ENCODE assay signal across 19 cellular contexts in genomic region chr3:37903320-37903719, GRCh38. TPM values are rescaled to one million over a fixed set of nuclear protein-coding genes. Genes with fewer than 3 reads are reported as not detected.
DNase-seq lines count a peak whose midpoint lies in the region; ATAC-seq and TF ChIP-seq lines count a peak whose summit lies in the region.
"Had no signal": no experiment of that assay in that cellular context is flagged by ENCODE, and none has a peak within 500 bp of the region (broad histone marks: within the 10 kb centered on the region; RNA-seq: fewer than 3 reads in every experiment).

No MANE protein-coding gene starts in this region.

- H2BK5ac ChIP-seq in mesenchymal stem cell (ENCODE audit: low read depth, low read length, poor library complexity, severe bottlenecking): no peak overlapping the region

- peaks cover 10% of the 10 kb centered on the region for H3K4me1 ChIP-seq in mammary epithelial cell (ENCODE audit: insufficient read depth, low read length)
- peaks cover 9 to 39% of the 10 kb centered on the region in 2 donors for H3K4me1 ChIP-seq in ascending aorta
- peaks cover 27% of the 10 kb centered on the region for H3K4me1 ChIP-seq in mesenchymal stem cell (ENCODE audit: control insufficient read depth, insufficient read depth, low read depth, low read length)
- no peaks in the 10 kb centered on the region for H3K4me1 ChIP-seq in Karpas-422 (ENCODE audit: low read length)

- no peaks in the 10 kb centered on the region for H3K9me3 Mint-ChIP-seq in MCF 10A (ENCODE audit: unreplicated experiment)
- H3K9me3 Mint-ChIP-seq in type B pancreatic cell: no peaks in the 10 kb centered on the region
- H3K9me3 Mint-ChIP-seq: HFFc6 had no signal

- POLR2A ChIA-PET in MCF 10A (lab: Yijun Ruan, JAX): no interaction called here

- H3K79me2 ChIP-seq in mammary epithelial cell (ENCODE audit: insufficient read depth, low read length): peaks cover 97% of the 10 kb centered on the region
- H3K79me2 ChIP-seq in Karpas-422 (ENCODE audit: low read length): no peaks in the 10 kb centered on the region

- H3K27me3 Mint-ChIP-seq in MCF 10A (ENCODE audit: insufficient read depth, unreplicated experiment) (no peaks in the 10 kb centered on the region), type B pancreatic cell (no peaks in the 10 kb centered on the region)

- peaks cover 15% of the 10 kb centered on the region for H3K36me3 Mint-ChIP-seq in MCF 10A (ENCODE audit: insufficient read depth, unreplicated experiment)
- peaks cover 20% of the 10 kb centered on the region for H3K36me3 Mint-ChIP-seq in type B pancreatic cell

- H3K4me3 ChIP-seq in mammary epithelial cell (replicated peaks in 1 of 3; ENCODE audit: insufficient read depth in 1 of 3, low read depth in 2 of 3, low read length in 3 of 3) (no peak overlapping the region), ascending aorta (no peak overlapping the region), mesenchymal stem cell (ENCODE audit: insufficient read depth in 1 of 2, low read depth in 1 of 2, low read length in 2 of 2) (no peak overlapping the region), Karpas-422 (ENCODE audit: low read length) (no peak overlapping the region)

- peaks cover 35% of the 10 kb centered on the region for H3K79me1 ChIP-seq in mesenchymal stem cell (replicated peaks; ENCODE audit: low read length, poor library complexity, severe bottlenecking)

- H3K9ac ChIP-seq in mammary epithelial cell (ENCODE audit: insufficient read depth, low read length) (no peak overlapping the region), mesenchymal stem cell (ENCODE audit: low read length) (no peak overlapping the region), Karpas-422 (ENCODE audit: low read length) (no peak overlapping the region)

- H3K27ac Mint-ChIP-seq in MCF 10A (ENCODE audit: low read depth, unreplicated experiment) (peak overlapping the region; percentile 7), type B pancreatic cell (peak overlapping the region; percentile 6)
- H3K27ac Mint-ChIP-seq: HFFc6 had no signal

- H2BK15ac ChIP-seq in mesenchymal stem cell (ENCODE audit: low read depth, poor library complexity, severe bottlenecking): peak overlapping the region; percentile 55

- 100% methylated on average over 2 of the region's 2 CpGs for WGBS in mammary epithelial cell (ENCODE audit: low coverage, missing lambda C conversion rate)
- WGBS in mesenchymal stem cell: 94% methylated on average over 2 of the region's 2 CpGs

- H3K27ac ChIP-seq in mammary epithelial cell (ENCODE audit: insufficient read depth, low read depth, low read length) (no peak overlapping the region), ascending aorta (peak overlapping the region; percentile 70 to 76), mesenchymal stem cell (ENCODE audit: low read length, poor library complexity, severe bottlenecking) (no peak overlapping the region), Karpas-422 (ENCODE audit: low read length) (no peak overlapping the region)
- H3K27ac ChIP-seq: C4-2B had no signal

- H3K9me3 ChIP-seq in mammary epithelial cell (replicated peaks; ENCODE audit: insufficient read depth, low read length) (no peaks in the 10 kb centered on the region), ascending aorta (no peaks in the 10 kb centered on the region), mesenchymal stem cell (ENCODE audit: control insufficient read depth, low read length) (no peaks in the 10 kb centered on the region), Karpas-422 (ENCODE audit: low read length) (no peaks in the 10 kb centered on the region)

- H3K18ac ChIP-seq in mesenchymal stem cell (ENCODE audit: low read depth in 1 of 2, low read length in 2 of 2): peak overlapping the region in 1 of 2 experiments; percentile 12

- TF ChIP-seq CTCF in MCF 10A (IDR thresholded peaks at IDR 0.05; ENCODE audit: unreplicated experiment) (no peak), mammary epithelial cell (conservative IDR thresholded peaks at IDR 0.05 in 1 of 2, IDR thresholded peaks at IDR 0.05 in 1 of 2; ENCODE audit: extremely low read depth in 1 of 2, insufficient read depth in 1 of 2, low read depth in 1 of 2, low read length in 2 of 2) (no peak), ascending aorta (IDR thresholded peaks at IDR 0.05) (no peak), type B pancreatic cell (conservative IDR thresholded peaks at IDR 0.05) (no peak)

- peaks cover 8% of the 10 kb centered on the region for H3K36me3 ChIP-seq in mammary epithelial cell (ENCODE audit: insufficient read depth, low read length)
- no peaks in the 10 kb centered on the region for H3K36me3 ChIP-seq in ascending aorta
- H3K36me3 ChIP-seq in mesenchymal stem cell (ENCODE audit: control insufficient read depth in 1 of 2, insufficient read depth in 2 of 2, low read depth in 1 of 2, low read length in 2 of 2): peaks cover 5 to 9% of the 10 kb centered on the region in 2 experiments
- H3K36me3 ChIP-seq in Karpas-422 (ENCODE audit: insufficient read depth, low read length): no peaks in the 10 kb centered on the region

- H3K14ac ChIP-seq in mesenchymal stem cell (ENCODE audit: low read length in 2 of 2): no peak overlapping the region

- no peak for ATAC-seq in GM21619 (IDR thresholded peaks at IDR 0.05; ENCODE audit: unreplicated experiment)

- H2BK120ac ChIP-seq in mesenchymal stem cell (ENCODE audit: low read depth, low read length): no peak overlapping the region

- H2AFZ ChIP-seq in mammary epithelial cell (ENCODE audit: low read depth, low read length) (no peak overlapping the region), mesenchymal stem cell (ENCODE audit: low read depth, low read length) (no peak overlapping the region), Karpas-422 (ENCODE audit: low read length) (no peak overlapping the region)

- BruUV-seq in MCF 10A (replicated peaks; lab: Mats Ljungman, UMichigan) (no TSS peak), mammary epithelial cell (replicated peaks; lab: Mats Ljungman, UMichigan) (no TSS peak)

- no peak for DNase-seq in MCF 10A (ENCODE audit: unreplicated experiment)
- DNase-seq in mammary epithelial cell: no peak
- no peak for DNase-seq in ascending aorta (ENCODE audit: low spot score in 2 of 2)
- no peak for DNase-seq in mesenchymal stem cell
- DNase-seq in type B pancreatic cell (ENCODE audit: extremely low spot score, unreplicated experiment): no peak
- DNase-seq in Karpas-422: no peak
- DNase-seq: AML-193, DMS79 treated with DMSO at 0.1 percent for 48 hours, H7, HFFc6, MM.1S, NCI-H1092, NCI-H1436 treated with DMSO at 0.1 percent for 48 hours, NCI-H2029 treated with DMSO at 0.1 percent for 48 hours, NCI-H446 treated with DMSO at 0.1 percent for 48 hours, NCI-H748 treated with DMSO at 0.1 percent for 48 hours, Right ventricle myocardium superior had no signal

- H3K4me1 Mint-ChIP-seq in MCF 10A (ENCODE audit: insufficient read depth, unreplicated experiment) (peaks cover 22% of the 10 kb centered on the region), type B pancreatic cell (ENCODE audit: unreplicated experiment) (peaks cover 58% of the 10 kb centered on the region)

- no peak overlapping the region for H4K91ac ChIP-seq in mesenchymal stem cell (ENCODE audit: low read length)

- H3K4me3 Mint-ChIP-seq in MCF 10A (ENCODE audit: unreplicated experiment) (no peak overlapping the region), type B pancreatic cell (no peak overlapping the region)
- H3K4me3 Mint-ChIP-seq: HFFc6 had no signal

- intact Hi-C loops in MCF 10A (cut with micrococcal nuclease): no loop called here
- intact Hi-C loops in mammary epithelial cell (cut with micrococcal nuclease): no loop called here
- intact Hi-C loops in ascending aorta (cut with DNase I): no loop called here

- in situ Hi-C loops in mammary epithelial cell (cut with MboI; ENCODE audit: low sequenced_read_pairs in 2 of 2): no loop called here

- H3K27me3 ChIP-seq in mammary epithelial cell (ENCODE audit: insufficient read depth, low read length) (no peaks in the 10 kb centered on the region), ascending aorta (no peaks in the 10 kb centered on the region), mesenchymal stem cell (ENCODE audit: control insufficient read depth in 1 of 2, insufficient read depth in 1 of 2, low read length in 2 of 2) (no peaks in the 10 kb centered on the region), Karpas-422 (ENCODE audit: low read length) (no peaks in the 10 kb centered on the region)

- H3K9me2 ChIP-seq in Karpas-422 (replicated peaks; ENCODE audit: insufficient read depth, low read length): no peaks in the 10 kb centered on the region

- no peak overlapping the region for H3K23ac ChIP-seq in mesenchymal stem cell (ENCODE audit: low read length in 2 of 2)

- no peak overlapping the region for H4K8ac ChIP-seq in mesenchymal stem cell (ENCODE audit: low read length)

- H4K20me1 ChIP-seq in mammary epithelial cell (ENCODE audit: insufficient read depth, low read length) (no peaks in the 10 kb centered on the region), Karpas-422 (ENCODE audit: insufficient read depth, low read depth, low read length) (no peaks in the 10 kb centered on the region)

- H2BK12ac ChIP-seq in mesenchymal stem cell (ENCODE audit: low read length in 2 of 2): peak overlapping the region; percentile 47 to 52

- no peak overlapping the region for H3K4ac ChIP-seq in mesenchymal stem cell (ENCODE audit: low read depth in 1 of 2, low read length in 2 of 2)

- H2AK5ac ChIP-seq in mesenchymal stem cell (ENCODE audit: low read length, severe bottlenecking): no peak overlapping the region

- CTCF ChIA-PET in MCF 10A (lab: Yijun Ruan, JAX) (interaction anchor here (0.6 to 1.6 kb wide), 2 partner anchors 23 to 38 kb away, joined by 5 read pairs; no protein-coding TSS in a partner anchor), mammary epithelial cell (lab: Charles Lee; ENCODE audit: low non-redundant PET) (no interaction called here)

- dilution Hi-C loops in mammary epithelial cell (cut with HindIII; ENCODE audit: low sequenced_read_pairs): no loop called here

- H3K4me2 ChIP-seq in mammary epithelial cell (ENCODE audit: insufficient read depth, low read depth, low read length): no peak overlapping the region
- no peak overlapping the region for H3K4me2 ChIP-seq in mesenchymal stem cell (ENCODE audit: low read length, poor library complexity, severe bottlenecking)
- no peak overlapping the region for H3K4me2 ChIP-seq in Karpas-422 (ENCODE audit: low read depth, low read length, poor library complexity, severe bottlenecking)

RNA-seq across cellular contexts. Expression of gene CTDSPL, which starts 41.6 kb away (rescaled TPM):
- total RNA-seq in MCF 10A (2022) (28.6 and 38.8 TPM in 2 replicates), mammary epithelial cell (10 to 100 TPM; 65.3 to 81.7 TPM), ascending aorta (80.9 TPM), type B pancreatic cell (ENCODE audit: low replicate concordance) (72.7 and 98.4 TPM in 2 replicates)
- polyA plus RNA-seq in mammary epithelial cell: 86.8 TPM
- polyA minus RNA-seq in mammary epithelial cell: 149 TPM
- 29.3 TPM for polyA plus RNA-seq in mesenchymal stem cell (2013, experiment 1 of 2)
- 28.9 TPM for polyA plus RNA-seq in mesenchymal stem cell (2013, experiment 2 of 2)
- total RNA-seq in Karpas-422 (2014; rRNA removed; shearing (Covaris generic); ENCODE audit: low replicate concordance): not detected in 2 replicates

Comparison
In these comparisons a context has a peak if more than half of its experiments do, and no peak if none do; other contexts are left out.
1. H3K27ac ChIP-seq: peak in ascending aorta (2 of 2); none in mammary epithelial cell (single experiment), mesenchymal stem cell (single experiment) and Karpas-422 (single experiment).
2. RNA of gene CTDSPL, which starts 41.6 kb away (total RNA-seq): 65.3 to 81.7 TPM in mammary epithelial cell, 80.9 TPM in ascending aorta (single experiment), 72.7 to 98.4 TPM in type B pancreatic cell and 28.6 to 38.8 TPM in MCF 10A; not detected in Karpas-422; every median in the first group is over 10 times any median in the second.